8 cellular contexts compared by ENCODE assay signal in genomic region chr9:105243935-105244273, GRCh38. TPM values are rescaled to one million over a fixed set of nuclear protein-coding genes. Genes with fewer than 3 reads are reported as not detected.
DNase-seq lines count a peak whose midpoint lies in the region; ATAC-seq, FAIRE-seq and TF ChIP-seq lines count a peak whose summit lies in the region.

No MANE protein-coding gene starts in this region.

- no peak overlapping the region for H3K14ac ChIP-seq in H1 (ENCODE audit: insufficient read length)

- H3K4me3 Mint-ChIP-seq in CD4-positive, CD25-positive, alpha-beta regulatory T cell: peak overlapping the region; percentile 86 to 95 (median 90)
- H3K4me3 Mint-ChIP-seq in neural progenitor cell: peak overlapping the region; percentile 83

- H3K9me3 Mint-ChIP-seq in CD4-positive, CD25-positive, alpha-beta regulatory T cell: peaks cover 0 to 2% (median 0%) of the 10 kb centered on the region in 7 donors
- no peaks in the 10 kb centered on the region for H3K9me3 Mint-ChIP-seq in neural progenitor cell

- H3K56ac ChIP-seq in H1 (replicated peaks; ENCODE audit: insufficient read length, low read depth, low read length): peak overlapping the region; percentile 3

- H3K9ac ChIP-seq in NT2/D1 (ENCODE audit: insufficient read length, low read depth) (peak overlapping the region; percentile 73), H1 (replicated peaks in 1 of 4; ENCODE audit: extremely low read depth in 1 of 4, low read depth in 3 of 4, low read length in 3 of 4) (peak overlapping the region in 3 of 4 experiments; percentile 48 to 79 (median 51); a peak in 6 of 7 replicates), neural progenitor cell (no peak overlapping the region)

- peaks cover 23% of the 10 kb centered on the region for H3K4me1 ChIP-seq in CD4-positive, CD25-positive, alpha-beta regulatory T cell (ENCODE audit: control insufficient read depth, insufficient read depth, low read length, poor library complexity, severe bottlenecking)
- peaks cover 4% of the 10 kb centered on the region for H3K4me1 ChIP-seq in NT2/D1 (ENCODE audit: insufficient read depth, insufficient read length)
- H3K4me1 ChIP-seq in H1 (replicated peaks in 1 of 4; ENCODE audit: control insufficient read depth in 3 of 4, insufficient read depth in 4 of 4, low read length in 3 of 4): peaks cover 0 to 31% (median 14%) of the 10 kb centered on the region in 4 experiments; a peak in 6 of 7 replicates
- H3K4me1 ChIP-seq in neural progenitor cell: peaks cover 58% of the 10 kb centered on the region

- no peak overlapping the region for H2BK12ac ChIP-seq in H1 (ENCODE audit: low read depth, low read length)

- H3K4me1 Mint-ChIP-seq in CD4-positive, CD25-positive, alpha-beta regulatory T cell: peaks cover 4 to 34% (median 17%) of the 10 kb centered on the region in 4 donors
- peaks cover 27% of the 10 kb centered on the region for H3K4me1 Mint-ChIP-seq in neural progenitor cell

- H4K8ac ChIP-seq in H1 (ENCODE audit: extremely low read depth, insufficient read depth, low read length): 0 out of 2 replicates have a peak overlapping the region, but pooled peaks have one; percentile 75

- peak overlapping the region; percentile 28; the same call in 1 of the 2 replicates for H2BK5ac ChIP-seq in H1 (ENCODE audit: low read depth, low read length)

- H3K4me2 ChIP-seq in H1 (ENCODE audit: insufficient read depth in 1 of 2, low read depth in 2 of 2, low read length in 2 of 2) (peak overlapping the region; percentile 63 to 72), neural progenitor cell (peak overlapping the region; percentile 96)

- H3K27ac ChIP-seq in CD4-positive, CD25-positive, alpha-beta regulatory T cell (ENCODE audit: insufficient read depth, low read length, poor library complexity, severe bottlenecking): peak overlapping the region; percentile 60
- no peak overlapping the region for H3K27ac ChIP-seq in H1 (ENCODE audit: low read depth, low read length)
- H3K27ac ChIP-seq in neural progenitor cell: no peak overlapping the region

- H2AK5ac ChIP-seq in H1 (ENCODE audit: low read depth, low read length): no peak overlapping the region

- H3K79me1 ChIP-seq in H1 (ENCODE audit: low read depth, low read length): no peaks in the 10 kb centered on the region

- no peak overlapping the region for H2BK20ac ChIP-seq in H1 (ENCODE audit: low read length)

- peaks cover 44% of the 10 kb centered on the region for H3K27me3 Mint-ChIP-seq in CD4-positive, CD25-positive, alpha-beta regulatory T cell
- peaks cover 17% of the 10 kb centered on the region for H3K27me3 Mint-ChIP-seq in neural progenitor cell (ENCODE audit: insufficient read depth, low read depth)

- no peak for FAIRE-seq in H1 (lab: Jason Lieb, UNC)

- H2AFZ ChIP-seq in H1 (ENCODE audit: low read length) (0 out of 2 replicates have a peak overlapping the region, but pooled peaks have one; percentile 47), neural progenitor cell (replicated peaks) (peak overlapping the region; percentile 89)

- H2BK120ac ChIP-seq in H1 (replicated peaks; ENCODE audit: low read depth, low read length): no peak overlapping the region

- CTCF ChIA-PET in H1 (lab: Charles Lee; ENCODE audit: partially characterized antibody): interaction anchor here (0.5 to 3.0 kb wide), 10 partner anchors 32 to 391 kb away, joined by 3 to 8 read pairs (median 3); no protein-coding TSS in a partner anchor

- no peak for TF ChIP-seq EP300 in H1 (IDR thresholded peaks at IDR 0.05; ENCODE audit: borderline replicate concordance in 1 of 2, low read depth in 2 of 2, low read length in 2 of 2)

- peaks cover 13% of the 10 kb centered on the region for H3K27me3 ChIP-seq in CD4-positive, CD25-positive, alpha-beta regulatory T cell (ENCODE audit: control insufficient read depth, insufficient read depth, low read length)
- no peaks in the 10 kb centered on the region for H3K27me3 ChIP-seq in NT2/D1 (ENCODE audit: insufficient read depth, insufficient read length)
- H3K27me3 ChIP-seq in H1 (replicated peaks in 1 of 4; ENCODE audit: control insufficient read depth in 3 of 4, extremely low read depth in 1 of 4, insufficient read depth in 3 of 4, low read length in 3 of 4): no peaks in the 10 kb centered on the region
- no peaks in the 10 kb centered on the region for H3K27me3 ChIP-seq in neural progenitor cell

- H4K91ac ChIP-seq in H1 (replicated peaks; ENCODE audit: insufficient read length, low read length): no peak overlapping the region

- H4K5ac ChIP-seq in H1 (ENCODE audit: insufficient read length, low read depth, low read length): no peak overlapping the region

- ATAC-seq in CD4-positive, CD25-positive, alpha-beta regulatory T cell (ENCODE audit: low read depth in 2 of 2): no peak
- ATAC-seq in HG02642 (IDR thresholded peaks at IDR 0.05; ENCODE audit: poor library complexity, unreplicated experiment) (no peak), GM18505 (IDR thresholded peaks at IDR 0.05; ENCODE audit: unreplicated experiment) (no peak)

- H3K9me3 ChIP-seq in CD4-positive, CD25-positive, alpha-beta regulatory T cell (ENCODE audit: control insufficient read depth in 2 of 2, low read length in 2 of 2): no peaks in the 10 kb centered on the region
- no peaks in the 10 kb centered on the region for H3K9me3 ChIP-seq in NT2/D1 (ENCODE audit: insufficient read depth, low read length)
- no peaks in the 10 kb centered on the region for H3K9me3 ChIP-seq in H1 (ENCODE audit: insufficient read depth in 2 of 2, low read depth in 1 of 2, low read length in 1 of 2)
- H3K9me3 ChIP-seq in neural progenitor cell (ENCODE audit: low read depth): no peaks in the 10 kb centered on the region

- no peak overlapping the region for H3K4ac ChIP-seq in H1 (replicated peaks; ENCODE audit: insufficient read length, low read depth, low read length)

- DNase-seq in CD4-positive, CD25-positive, alpha-beta regulatory T cell: no peak
- DNase-seq in NT2/D1 (ENCODE audit: low read depth, low spot score): no peak
- no peak for DNase-seq in H1 (ENCODE audit: low read depth in 1 of 2, low spot score in 2 of 2)
- no peak for DNase-seq in neural progenitor cell (ENCODE audit: low spot score)
- DNase-seq in NCI-H187 (lab: John Stamatoyannopoulos, UW): no peak
- no peak for DNase-seq in glomerular visceral epithelial cell (ENCODE audit: extremely low spot score)

- WGBS in H1 (ENCODE audit: extremely low coverage in 1 of 2, insufficient coverage in 1 of 2, insufficient read length in 1 of 2, insufficient replicate concordance in 2 of 2, low coverage in 1 of 2, low lambda C conversion rate in 2 of 2, missing lambda C conversion rate in 1 of 2), 2 experiments: 19% methylated on average over 8 of the region's 9 CpGs; no CpG with 5 or more reads in 1 of the 2 experiments

- POLR2A ChIA-PET in H1 (lab: Charles Lee; ENCODE audit: partially characterized antibody): interaction anchor here (0.6 to 3.2 kb wide), 26 partner anchors 9 to 317 kb away, joined by 3 to 25 read pairs (median 4); partner anchors contain the start of gene ABCA1

- H3K18ac ChIP-seq in H1 (ENCODE audit: extremely low read depth, low read length): no peak overlapping the region

- peaks cover 5% of the 10 kb centered on the region; the same call in 1 of the 2 replicates for H3K23me2 ChIP-seq in H1 (ENCODE audit: low read depth, low read length)

- no peaks in the 10 kb centered on the region for H3K36me3 Mint-ChIP-seq in CD4-positive, CD25-positive, alpha-beta regulatory T cell
- no peaks in the 10 kb centered on the region for H3K36me3 Mint-ChIP-seq in neural progenitor cell

- no peaks in the 10 kb centered on the region for H3K36me3 ChIP-seq in CD4-positive, CD25-positive, alpha-beta regulatory T cell (ENCODE audit: control insufficient read depth, insufficient read depth, low read length)
- no peaks in the 10 kb centered on the region for H3K36me3 ChIP-seq in NT2/D1 (ENCODE audit: insufficient read depth, insufficient read length, low read length)
- H3K36me3 ChIP-seq in H1 (ENCODE audit: control insufficient read depth in 2 of 4, insufficient read depth in 4 of 4, low read length in 3 of 4): no peaks in the 10 kb centered on the region
- H3K36me3 ChIP-seq in neural progenitor cell: no peaks in the 10 kb centered on the region

- H2BK15ac ChIP-seq in H1 (ENCODE audit: low read length): no peak overlapping the region

- H4K20me1 ChIP-seq in H1 (replicated peaks in 1 of 2; ENCODE audit: control insufficient read depth in 1 of 2, insufficient read depth in 2 of 2, low read length in 2 of 2) (peaks cover 0 to 2% of the 10 kb centered on the region in 2 experiments), neural progenitor cell (ENCODE audit: low read depth) (peaks cover 21% of the 10 kb centered on the region)

- no peak overlapping the region for H3K23ac ChIP-seq in H1 (ENCODE audit: insufficient read length)

- peak overlapping the region; percentile 76 to 94 (median 92) for H3K27ac Mint-ChIP-seq in CD4-positive, CD25-positive, alpha-beta regulatory T cell
- no peak overlapping the region for H3K27ac Mint-ChIP-seq in neural progenitor cell

- TF ChIP-seq RAD21 in H1 (IDR thresholded peaks at IDR 0.05 in 1 of 2, conservative IDR thresholded peaks at IDR 0.05 in 1 of 2; ENCODE audit: low read depth in 2 of 2, low read length in 2 of 2): no peak

- H3K4me3 ChIP-seq in CD4-positive, CD25-positive, alpha-beta regulatory T cell (ENCODE audit: low read depth, low read length): peak overlapping the region; percentile 82
- peak overlapping the region; percentile 75 for H3K4me3 ChIP-seq in NT2/D1 (ENCODE audit: insufficient read length, low read depth)
- peak overlapping the region; percentile 12 to 84 (median 76) for H3K4me3 ChIP-seq in H1 (ENCODE audit: extremely low read depth in 1 of 4, insufficient read depth in 2 of 4, low read depth in 3 of 4, low read length in 4 of 4)
- peak overlapping the region; percentile 98 for H3K4me3 ChIP-seq in neural progenitor cell

- TF ChIP-seq CTCF in H1 (IDR thresholded peaks at IDR 0.05; ENCODE audit: control extremely low read depth in 1 of 3, insufficient read depth in 1 of 3, low read depth in 1 of 3, low read length in 3 of 3) (no peak), neural progenitor cell (IDR thresholded peaks at IDR 0.05) (no peak)

- TF ChIP-seq POLR2A in H1 (IDR thresholded peaks at IDR 0.05; ENCODE audit: control extremely low read depth in 1 of 2, low read depth in 2 of 2, low read length in 2 of 2) (no peak), GM18505 (IDR thresholded peaks at IDR 0.05; ENCODE audit: borderline replicate concordance, extremely low read depth, insufficient read depth, insufficient read length) (no peak)

- peaks cover 11 to 35% of the 10 kb centered on the region in 2 experiments; a peak in 3 of 4 replicates for H3K79me2 ChIP-seq in H1 (ENCODE audit: control insufficient read depth in 1 of 2, insufficient read depth in 2 of 2, low read length in 2 of 2)
- H3K79me2 ChIP-seq in neural progenitor cell (ENCODE audit: low read depth): peaks cover 40% of the 10 kb centered on the region

- H3F3A ChIP-seq in neural progenitor cell (ENCODE audit: low read depth): peaks cover 20% of the 10 kb centered on the region

RNA-seq across cellular contexts. Expression of gene SLC44A1, which starts 0.5 kb away (rescaled TPM):
- 5.8 TPM for total RNA-seq in CD4-positive, CD25-positive, alpha-beta regulatory T cell
- 10 to 100 TPM; 12.4 to 19.8 (median 14.7) TPM for polyA plus RNA-seq in CD4-positive, CD25-positive, alpha-beta regulatory T cell
- 68.1 and 71.2 TPM in 2 replicates for total RNA-seq in H1 (2021; fragmentation: NEBNext Ultra II Directional; extraction: Animal tissue kit (Norgen Biotek cat#: 25700))
- polyA plus RNA-seq in H1 (2011; rRNA removed): 22.9 and 30.5 TPM in 2 replicates
- polyA plus RNA-seq in H1 (2011; cell fraction: cytosol; rRNA removed): 27.8 TPM
- 17.0 TPM for polyA plus RNA-seq in H1 (2011; cell fraction: nucleus; rRNA removed)
- polyA plus RNA-seq in H1 (2012, experiment 1 of 2): 30.5 to 48.6 TPM (median 44.6 TPM) in 4 replicates
- polyA plus RNA-seq in H1 (2012, experiment 2 of 2): 2.8 TPM
- 30.1 TPM for polyA plus RNA-seq in H1 (2013, experiment 1 of 2)
- 35.0 TPM for polyA plus RNA-seq in H1 (2013, experiment 2 of 2)
- 142 and 183 TPM in 2 replicates for polyA minus RNA-seq in H1 (2011; rRNA and poly(A)+ RNA removed)
- 52.5 TPM for polyA minus RNA-seq in H1 (2011; cell fraction: cytosol; rRNA and poly(A)+ RNA removed)
- 58.5 TPM for polyA minus RNA-seq in H1 (2011; cell fraction: nucleus; rRNA and poly(A)+ RNA removed)
- total RNA-seq in neural progenitor cell (ENCODE audit: low replicate concordance): 40.5 and 41.4 TPM in 2 replicates
